13 cellular contexts compared by ENCODE assay signal in genomic region chr1:239587066-239587465, GRCh38.
DNase-seq lines count a peak whose midpoint lies in the region; TF ChIP-seq lines count a peak whose summit lies in the region.
"Had no signal": no experiment of that assay in that cellular context is flagged by ENCODE, and none has a peak within 500 bp of the region (broad histone marks: within the 10 kb centered on the region; RNA-seq: fewer than 3 reads in every experiment).

No MANE protein-coding gene starts in this region.

- peak overlapping the region; percentile 13 for H3K27ac Mint-ChIP-seq in T-helper 2 cell treated with Interferon-gamma antibody and Interleukin-4, amounts not matched to agents 5 μg/mL and 100 μg/mL, for 36 hours
- peak overlapping the region; percentile 43 for H3K27ac Mint-ChIP-seq in activated naive CD8-positive, alpha-beta T cell
- H3K27ac Mint-ChIP-seq in osteocyte (ENCODE audit: unreplicated experiment) = no peak overlapping the region
- H3K27ac Mint-ChIP-seq: stimulated activated memory B cell treated with anti-CD40 and anti-IgM and Interleukin-4, amounts not matched to agents 10 μg/mL and 1 μg/mL and 100 μg/mL, for 72 hours had no signal

- H3K36me3 Mint-ChIP-seq in T-helper 2 cell treated with Interferon-gamma antibody and Interleukin-4, amounts not matched to agents 5 μg/mL and 100 μg/mL, for 36 hours (ENCODE audit: low read depth) = no peaks in the 10 kb centered on the region
- no peaks in the 10 kb centered on the region for H3K36me3 Mint-ChIP-seq in activated naive CD8-positive, alpha-beta T cell
- H3K36me3 Mint-ChIP-seq in osteocyte (ENCODE audit: unreplicated experiment) = no peaks in the 10 kb centered on the region
- H3K36me3 Mint-ChIP-seq: stimulated activated memory B cell treated with anti-CD40 and anti-IgM and Interleukin-4, amounts not matched to agents 10 μg/mL and 1 μg/mL and 100 μg/mL, for 72 hours had no signal

- no peaks in the 10 kb centered on the region for H3K9me3 Mint-ChIP-seq in T-helper 2 cell treated with Interferon-gamma antibody and Interleukin-4, amounts not matched to agents 5 μg/mL and 100 μg/mL, for 36 hours
- H3K9me3 Mint-ChIP-seq in activated naive CD8-positive, alpha-beta T cell (ENCODE audit: low read depth) = no peaks in the 10 kb centered on the region
- H3K9me3 Mint-ChIP-seq in osteocyte (ENCODE audit: unreplicated experiment) = no peaks in the 10 kb centered on the region
- H3K9me3 Mint-ChIP-seq: neural crest cell had no signal

- peaks cover 3% of the 10 kb centered on the region for H3K27me3 Mint-ChIP-seq in T-helper 2 cell treated with Interferon-gamma antibody and Interleukin-4, amounts not matched to agents 5 μg/mL and 100 μg/mL, for 36 hours (ENCODE audit: low read depth)
- no peaks in the 10 kb centered on the region for H3K27me3 Mint-ChIP-seq in activated naive CD8-positive, alpha-beta T cell
- H3K27me3 Mint-ChIP-seq in osteocyte (ENCODE audit: unreplicated experiment) = peaks cover 6% of the 10 kb centered on the region
- H3K27me3 Mint-ChIP-seq: stimulated activated memory B cell treated with anti-CD40 and anti-IgM and Interleukin-4, amounts not matched to agents 10 μg/mL and 1 μg/mL and 100 μg/mL, for 72 hours had no signal

- no peak overlapping the region for H3K4me3 Mint-ChIP-seq in T-helper 2 cell treated with Interferon-gamma antibody and Interleukin-4, amounts not matched to agents 5 μg/mL and 100 μg/mL, for 36 hours
- no peak overlapping the region for H3K4me3 Mint-ChIP-seq in activated naive CD8-positive, alpha-beta T cell
- H3K4me3 Mint-ChIP-seq in osteocyte (ENCODE audit: unreplicated experiment) = no peak overlapping the region
- H3K4me3 Mint-ChIP-seq: neural crest cell; stimulated activated memory B cell treated with anti-CD40 and anti-IgM and Interleukin-4, amounts not matched to agents 10 μg/mL and 1 μg/mL and 100 μg/mL, for 72 hours had no signal

- peaks cover 8% of the 10 kb centered on the region for H3K4me1 Mint-ChIP-seq in T-helper 2 cell treated with Interferon-gamma antibody and Interleukin-4, amounts not matched to agents 5 μg/mL and 100 μg/mL, for 36 hours (ENCODE audit: low read depth)
- peaks cover 15% of the 10 kb centered on the region for H3K4me1 Mint-ChIP-seq in activated naive CD8-positive, alpha-beta T cell (ENCODE audit: low read depth)
- no peaks in the 10 kb centered on the region for H3K4me1 Mint-ChIP-seq in osteocyte (ENCODE audit: unreplicated experiment)
- H3K4me1 Mint-ChIP-seq: neural crest cell; stimulated activated memory B cell treated with anti-CD40 and anti-IgM and Interleukin-4, amounts not matched to agents 10 μg/mL and 1 μg/mL and 100 μg/mL, for 72 hours had no signal

- DNase-seq in NCI-H82 (lab: John Stamatoyannopoulos, UW) (peak; percentile 11), NCI-H82 treated with DMSO at 0.1 percent for 48 hours (lab: John Stamatoyannopoulos, UW; ENCODE audit: unreplicated experiment) (no peak), NCI-H128 (lab: John Stamatoyannopoulos, UW; ENCODE audit: unreplicated experiment) (no peak), 8988T (no peak), osteocyte (ENCODE audit: extremely low spot score, unreplicated experiment) (no peak)
- peak; percentile 24 for DNase-seq in T-helper 2 cell treated with Interferon-gamma antibody and Interleukin-4, amounts not matched to agents 5 μg/mL and 100 μg/mL, for 36 hours (ENCODE audit: low spot score)
- DNase-seq in stimulated activated CD8-positive, alpha-beta memory T cell treated with anti-CD3 and anti-CD28 coated beads, Interleukin-12 subunit alpha, Interleukin-12 subunit beta, amount 100 ng/mL, for 1 hour (ENCODE audit: low read depth) = peak; percentile 1
- DNase-seq: EL, foreskin fibroblast, MM.1S had no signal

- no peak for TF ChIP-seq CTCF in osteocyte (IDR thresholded peaks at IDR 0.05)

Comparison
In these comparisons a context has a peak if more than half of its experiments do, and no peak if none do; other contexts are left out.
1. DNase-seq: peak in NCI-H82 (single experiment), T-helper 2 cell treated with Interferon-gamma antibody and Interleukin-4, amounts not matched to agents 5 μg/mL and 100 μg/mL, for 36 hours (single experiment) and stimulated activated CD8-positive, alpha-beta memory T cell treated with anti-CD3 and anti-CD28 coated beads, Interleukin-12 subunit alpha, Interleukin-12 subunit beta, amount 100 ng/mL, for 1 hour (single experiment); none in NCI-H82 treated with DMSO at 0.1 percent for 48 hours (single experiment), NCI-H128 (single experiment), 8988T (single experiment) and osteocyte (single experiment).